In genomic region chr1:113244134-113244820, GRCh38 we compare ENCODE assay signal across 19 cellular contexts.
DNase-seq lines count a peak whose midpoint lies in the region; ATAC-seq and TF ChIP-seq lines count a peak whose summit lies in the region.
"Had no signal": no experiment of that assay in that cellular context is flagged by ENCODE, and none has a peak within 500 bp of the region (broad histone marks: within the 10 kb centered on the region; RNA-seq: fewer than 3 reads in every experiment).

No MANE protein-coding gene starts in this region.

- DNase-seq in left ventricle myocardium superior (no peak), heart right ventricle (no peak), body of pancreas (peak in 1 of 4 donors; percentile 54), ovary (peak in 3 of 5 donors; percentile 20 to 47 (median 22)), NCI-H2107 (lab: John Stamatoyannopoulos, UW) (no peak), GM13977 (ENCODE audit: low spot score) (no peak)
- DNase-seq: CD4-positive, alpha-beta memory T cell; DMS153; GF-D8; GM23248; HCEC 1CT; NCI-H1105 treated with DMSO at 0.1 percent for 48 hours; NCI-H1694 treated with DMSO at 0.1 percent for 48 hours; NCI-H510A treated with DMSO at 0.1 percent for 48 hours; SJCRH30 had no signal

- peak; percentile 23 for ATAC-seq in left ventricle myocardium superior
- ATAC-seq in heart right ventricle, result no peak
- ATAC-seq in body of pancreas, result no peak
- ATAC-seq in HG03565 (IDR thresholded peaks at IDR 0.05; ENCODE audit: unreplicated experiment), result no peak
- ATAC-seq: A549, Panc1 had no signal

- H3K27me3 ChIP-seq in heart right ventricle (no peaks in the 10 kb centered on the region), body of pancreas (no peaks in the 10 kb centered on the region), ovary (no peaks in the 10 kb centered on the region)
- H3K27me3 ChIP-seq: BLaER1, SJCRH30 had no signal

- H3K36me3 ChIP-seq in heart right ventricle (no peaks in the 10 kb centered on the region), body of pancreas (replicated peaks in 1 of 2; ENCODE audit: insufficient read depth in 1 of 2, low read depth in 2 of 2) (no peaks in the 10 kb centered on the region), ovary (no peaks in the 10 kb centered on the region)
- H3K36me3 ChIP-seq: BLaER1, SJCRH30 had no signal

- TF ChIP-seq EP300 in ovary (IDR thresholded peaks at IDR 0.05), result no peak

- intact Hi-C loops in left ventricle myocardium superior (cut with micrococcal nuclease) (no loop called here), heart right ventricle (cut with DNase I) (no loop called here), body of pancreas (cut with DNase I) (no loop called here), ovary (cut with DNase I) (no loop called here)

- in situ Hi-C loops in GM13977 (cut with MboI; ENCODE audit: low pct_unique_long_range_greater_than_20kb, low sequenced_read_pairs, unreplicated experiment), result no loop called here

- TF ChIP-seq POLR2A in body of pancreas (IDR thresholded peaks at IDR 0.05) (no peak), ovary (IDR thresholded peaks at IDR 0.05) (no peak)

- TF ChIP-seq CTCF in heart right ventricle (IDR thresholded peaks at IDR 0.05) (peak in 1 of 9 donors; percentile 20), body of pancreas (IDR thresholded peaks at IDR 0.05) (peak in 5 of 7 experiments; percentile 9 to 32 (median 25)), ovary (IDR thresholded peaks at IDR 0.05) (no peak), GM13977 (IDR thresholded peaks at IDR 0.05; ENCODE audit: extremely low read depth, insufficient read depth, missing control alignments) (no peak)

- H3K27ac ChIP-seq in heart right ventricle (no peak overlapping the region), body of pancreas (peak overlapping the region in 2 of 4 donors; percentile 5 to 32), ovary (no peak overlapping the region)
- H3K27ac ChIP-seq: A549, BLaER1, GM23248, SJCRH30 had no signal

- H3K4me3 ChIP-seq in heart right ventricle, result no peak overlapping the region
- H3K4me3 ChIP-seq in body of pancreas, result no peak overlapping the region
- no peak overlapping the region for H3K4me3 ChIP-seq in ovary
- H3K4me3 ChIP-seq: A549, BLaER1, GM23248, SJCRH30 had no signal

- H3K4me1 ChIP-seq in heart right ventricle, result no peaks in the 10 kb centered on the region
- H3K4me1 ChIP-seq in body of pancreas, result peaks cover 57% of the 10 kb centered on the region
- H3K4me1 ChIP-seq in ovary (ENCODE audit: insufficient read depth), result no peaks in the 10 kb centered on the region
- H3K4me1 ChIP-seq: A549, BLaER1, SJCRH30 had no signal

- H3K9me3 ChIP-seq in heart right ventricle (no peaks in the 10 kb centered on the region), body of pancreas (no peaks in the 10 kb centered on the region), ovary (no peaks in the 10 kb centered on the region)
- H3K9me3 ChIP-seq: A549, BLaER1, SJCRH30 had no signal

- 57 to 73% methylated on average over 4 of the region's 4 CpGs for WGBS in heart right ventricle, 2 donors
- 24 to 29% methylated on average over 4 of the region's 4 CpGs for WGBS in body of pancreas, 2 donors
- WGBS in ovary, 3 donors, result 37 to 40% (median 37%) methylated on average over 4 of the region's 4 CpGs

Comparison
In these comparisons a context has a peak if more than half of its experiments do, and no peak if none do; other contexts are left out.
1. DNase-seq: peak in ovary (3 of 5); none in left ventricle myocardium superior (single experiment), heart right ventricle (0 of 2), NCI-H2107 (single experiment) and GM13977 (single experiment).
2. CTCF ChIP-seq: peak in body of pancreas (5 of 7); none in ovary (0 of 3) and GM13977 (single experiment).